1 cellular context compared by ENCODE assay signal in genomic region chr5:149782018-149782899, GRCh38.
TF ChIP-seq lines count a peak whose summit lies in the region.

No MANE protein-coding gene starts in this region.

TF ChIP-seq in K562, 482 proteins besides CTCF, POLR2A, EP300 and RAD21 (continued from another document):
- TF ChIP-seq, protein P1, sequence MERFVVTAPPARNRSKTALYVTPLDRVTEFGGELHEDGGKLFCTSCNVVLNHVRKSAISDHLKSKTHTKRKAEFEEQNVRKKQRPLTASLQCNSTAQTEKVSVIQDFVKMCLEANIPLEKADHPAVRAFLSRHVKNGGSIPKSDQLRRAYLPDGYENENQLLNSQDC (CRISPR knock-in tag; IDR thresholded peaks at IDR 0.05) = no peak
- TF ChIP-seq GTF2E2 (tag; IDR thresholded peaks at IDR 0.05) = no peak
- TF ChIP-seq ZNF311 (CRISPR knock-in tag; IDR thresholded peaks at IDR 0.05) = no peak
- no peak for TF ChIP-seq FOXA3 (CRISPR knock-in tag; conservative IDR thresholded peaks at IDR 0.05 in 1 of 2, IDR thresholded peaks at IDR 0.05 in 1 of 2)
- no peak for TF ChIP-seq TOE1 (IDR thresholded peaks at IDR 0.05; ENCODE audit: borderline replicate concordance)
- no peak for TF ChIP-seq TOE1 (CRISPR knock-in tag; IDR thresholded peaks at IDR 0.05; ENCODE audit: borderline replicate concordance, low read depth)
- TF ChIP-seq TAF7 (tag; IDR thresholded peaks at IDR 0.05) = no peak
- TF ChIP-seq, protein P2, sequence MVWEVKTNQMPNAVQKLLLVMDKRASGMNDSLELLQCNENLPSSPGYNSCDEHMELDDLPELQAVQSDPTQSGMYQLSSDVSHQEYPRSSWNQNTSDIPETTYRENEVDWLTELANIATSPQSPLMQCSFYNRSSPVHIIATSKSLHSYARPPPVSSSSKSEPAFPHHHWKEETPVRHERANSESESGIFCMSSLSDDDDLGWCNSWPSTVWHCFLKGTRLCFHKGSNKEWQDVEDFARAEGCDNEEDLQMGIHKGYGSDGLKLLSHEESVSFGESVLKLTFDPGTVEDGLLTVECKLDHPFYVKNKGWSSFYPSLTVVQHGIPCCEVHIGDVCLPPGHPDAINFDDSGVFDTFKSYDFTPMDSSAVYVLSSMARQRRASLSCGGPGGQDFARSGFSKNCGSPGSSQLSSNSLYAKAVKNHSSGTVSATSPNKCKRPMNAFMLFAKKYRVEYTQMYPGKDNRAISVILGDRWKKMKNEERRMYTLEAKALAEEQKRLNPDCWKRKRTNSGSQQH (CRISPR knock-in tag; IDR thresholded peaks at IDR 0.05) = no peak
